Comparison of ENCODE assay signal across 9 cellular contexts in the genomic region with DNA sequence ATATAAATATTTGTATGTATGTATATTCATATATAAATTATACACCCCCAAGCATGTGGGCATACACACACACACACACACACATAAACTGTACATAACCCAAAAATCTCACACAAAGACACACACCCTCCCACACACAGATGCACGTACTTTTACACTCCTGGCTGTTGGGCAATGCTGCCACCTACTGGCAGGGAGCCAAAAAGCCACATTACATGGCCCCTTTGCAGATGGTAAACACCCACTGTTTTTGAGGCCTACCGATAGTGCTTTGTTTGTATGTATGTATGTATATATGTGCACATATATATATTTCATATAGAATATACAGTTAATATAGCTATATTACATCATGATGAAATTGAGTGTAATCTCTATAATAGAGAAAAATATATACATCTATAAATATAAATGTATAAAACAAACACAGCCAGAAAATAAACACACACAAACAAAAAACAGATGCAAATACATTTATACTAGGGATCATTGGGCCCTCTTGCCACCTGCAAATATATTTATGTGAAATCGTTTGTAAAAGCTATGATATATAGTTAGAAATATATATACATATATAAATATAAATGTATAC.
DNase-seq lines count a peak whose midpoint lies in the region; ATAC-seq and TF ChIP-seq lines count a peak whose summit lies in the region.
"Had no signal": no experiment of that assay in that cellular context is flagged by ENCODE, and none has a peak within 500 bp of the region (broad histone marks: within the 10 kb centered on the region; RNA-seq: fewer than 3 reads in every experiment).

No MANE protein-coding gene starts in this region.

- H4K20me1 ChIP-seq in SU-DHL-6 (ENCODE audit: low read depth, low read length): no peaks in the 10 kb centered on the region

- peaks cover 3% of the 10 kb centered on the region for H3K4me1 Mint-ChIP-seq in activated naive CD8-positive, alpha-beta T cell treated with anti-CD3 and anti-CD28 coated beads, Interleukin-2, amount 50 U/mL, for 24 hours

- no peak overlapping the region for H3K4me3 ChIP-seq in SU-DHL-6 (ENCODE audit: insufficient read depth, low read length, poor library complexity, severe bottlenecking)
- H3K4me3 ChIP-seq in retinal pigment epithelial cell (ENCODE audit: low read length): no peak overlapping the region
- H3K4me3 ChIP-seq: skin epidermis had no signal

- POLR2A ChIA-PET in HEK293T (lab: Yijun Ruan, JAX): interaction anchor here (1.0 kb wide), 1 partner anchor 119 kb away, joined by 3 read pairs; no protein-coding TSS in a partner anchor

- H3K27ac ChIP-seq in SU-DHL-6 (ENCODE audit: low read depth, low read length): no peak overlapping the region
- H3K27ac ChIP-seq: skin epidermis had no signal

- no peaks in the 10 kb centered on the region for H3K27me3 Mint-ChIP-seq in activated naive CD8-positive, alpha-beta T cell treated with anti-CD3 and anti-CD28 coated beads, Interleukin-2, amount 50 U/mL, for 24 hours

- H3K9ac ChIP-seq in SU-DHL-6 (ENCODE audit: low read length): no peak overlapping the region

- no peak overlapping the region for H3K27ac Mint-ChIP-seq in activated naive CD8-positive, alpha-beta T cell treated with anti-CD3 and anti-CD28 coated beads, Interleukin-2, amount 50 U/mL, for 24 hours

- CTCF ChIA-PET in HEK293T (lab: Yijun Ruan, JAX): interaction anchor here (0.6 to 0.7 kb wide), 2 partner anchors 47 to 1025 kb away, joined by 3 read pairs; no protein-coding TSS in a partner anchor

- intact Hi-C loops in left cardiac atrium (cut with DNase I): loop anchor here in 1 of 2 donors (5.0 kb wide), 2 partner anchors 73 to 138 kb away; no protein-coding TSS in a partner anchor

- H3K4me2 ChIP-seq in SU-DHL-6 (ENCODE audit: low read depth, low read length, poor library complexity, severe bottlenecking): peak overlapping the region; percentile 33

- ATAC-seq in activated naive CD8-positive, alpha-beta T cell treated with anti-CD3 and anti-CD28 coated beads, Interleukin-2, amount 50 U/mL, for 24 hours: peak; percentile 69
- peak; percentile 78 to 82 for ATAC-seq in left cardiac atrium

- H3K9me2 ChIP-seq in SU-DHL-6 (replicated peaks; ENCODE audit: insufficient read depth, low read length): no peaks in the 10 kb centered on the region

- H3K79me2 ChIP-seq in SU-DHL-6 (ENCODE audit: insufficient read depth, low read length): no peaks in the 10 kb centered on the region

- H3K36me3 ChIP-seq in SU-DHL-6 (ENCODE audit: low read length): no peaks in the 10 kb centered on the region

- H3K27me3 ChIP-seq in SU-DHL-6 (ENCODE audit: low read length): no peaks in the 10 kb centered on the region

- no peak overlapping the region for H3K4me3 Mint-ChIP-seq in activated naive CD8-positive, alpha-beta T cell treated with anti-CD3 and anti-CD28 coated beads, Interleukin-2, amount 50 U/mL, for 24 hours

- no peaks in the 10 kb centered on the region for H3K9me3 ChIP-seq in SU-DHL-6 (ENCODE audit: insufficient read depth, low read length)

- DNase-seq in HEK293T (ENCODE audit: extremely low spot score) (peak; percentile 54), NAMALWA (ENCODE audit: low spot score) (peak; percentile 93), left cardiac atrium (peak; percentile 71), retinal pigment epithelial cell (ENCODE audit: low read depth) (peak; percentile 16), mesenteric fat pad (ENCODE audit: low spot score) (no peak)
- peak; percentile 81 for DNase-seq in activated naive CD8-positive, alpha-beta T cell treated with anti-CD3 and anti-CD28 coated beads, Interleukin-2, amount 50 U/mL, for 24 hours

- no peak overlapping the region for H2AFZ ChIP-seq in SU-DHL-6 (ENCODE audit: low read depth, low read length, severe bottlenecking)

- TF ChIP-seq CTCF in GM12872 (IDR thresholded peaks at IDR 0.05; ENCODE audit: insufficient read depth, low read depth, low read length) (peak; percentile 87), SU-DHL-6 (IDR thresholded peaks at IDR 0.05; ENCODE audit: insufficient read depth, low read length, poor library complexity, severe bottlenecking) (peak; percentile 96), retinal pigment epithelial cell (conservative IDR thresholded peaks at IDR 0.05; ENCODE audit: low read depth, low read length) (peak; percentile 95)

- H3K36me3 Mint-ChIP-seq in activated naive CD8-positive, alpha-beta T cell treated with anti-CD3 and anti-CD28 coated beads, Interleukin-2, amount 50 U/mL, for 24 hours (ENCODE audit: low read depth): no peaks in the 10 kb centered on the region

- peaks cover 3% of the 10 kb centered on the region; the same call in 1 of the 2 replicates for H3F3A ChIP-seq in SU-DHL-6 (ENCODE audit: insufficient read depth)

- H3K9me3 Mint-ChIP-seq in activated naive CD8-positive, alpha-beta T cell treated with anti-CD3 and anti-CD28 coated beads, Interleukin-2, amount 50 U/mL, for 24 hours: no peaks in the 10 kb centered on the region

TF ChIP-seq in HEK293T, 16 proteins besides CTCF, POLR2A, EP300 and RAD21:
- TF ChIP-seq ZNF384 (IDR thresholded peaks at IDR 0.05) (no peak), L3MBTL2 (conservative IDR thresholded peaks at IDR 0.05) (no peak), FOXK2 (IDR thresholded peaks at IDR 0.05) (peak; percentile 72; the same call in 1 of the 2 replicates)
- TF ChIP-seq, protein P1, sequence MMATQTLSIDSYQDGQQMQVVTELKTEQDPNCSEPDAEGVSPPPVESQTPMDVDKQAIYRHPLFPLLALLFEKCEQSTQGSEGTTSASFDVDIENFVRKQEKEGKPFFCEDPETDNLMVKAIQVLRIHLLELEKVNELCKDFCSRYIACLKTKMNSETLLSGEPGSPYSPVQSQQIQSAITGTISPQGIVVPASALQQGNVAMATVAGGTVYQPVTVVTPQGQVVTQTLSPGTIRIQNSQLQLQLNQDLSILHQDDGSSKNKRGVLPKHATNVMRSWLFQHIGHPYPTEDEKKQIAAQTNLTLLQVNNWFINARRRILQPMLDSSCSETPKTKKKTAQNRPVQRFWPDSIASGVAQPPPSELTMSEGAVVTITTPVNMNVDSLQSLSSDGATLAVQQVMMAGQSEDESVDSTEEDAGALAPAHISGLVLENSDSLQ (IDR thresholded peaks at IDR 0.05): no peak
TF ChIP-seq in HEK293T: peak in this region for 1.
